Comparison of ENCODE assay signal across 9 cellular contexts in the genomic region with DNA sequence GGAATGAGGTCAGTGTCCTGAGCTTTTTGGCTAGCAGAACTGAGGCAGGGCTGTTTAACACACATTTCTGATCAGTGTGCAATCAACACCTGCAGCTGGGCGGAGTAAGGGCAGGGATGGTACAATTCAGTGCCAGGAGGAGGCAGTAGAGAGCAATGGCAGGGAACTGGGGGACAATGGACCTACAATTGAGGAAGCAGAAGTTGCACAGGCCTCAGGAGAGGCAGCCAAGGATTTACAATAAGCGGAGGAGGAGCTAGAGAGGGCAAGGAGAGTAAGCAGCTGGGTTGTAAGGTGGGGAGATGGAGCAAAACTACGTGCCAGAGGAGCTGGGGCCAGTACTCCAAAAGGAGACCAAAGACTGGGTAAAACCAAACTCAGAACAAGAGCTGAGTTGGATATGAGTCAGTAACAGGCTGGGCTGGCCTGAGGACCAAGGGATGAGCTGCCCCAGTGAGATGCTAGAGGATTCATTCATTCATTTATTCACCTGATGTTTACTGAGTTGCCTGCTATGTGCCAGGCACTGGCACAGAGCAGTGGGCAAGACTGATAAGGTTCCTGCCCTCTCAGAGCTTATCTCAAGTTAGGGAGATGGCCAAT. TPM values are rescaled to one million over a fixed set of nuclear protein-coding genes. Genes with fewer than 3 reads are reported as not detected.
A peak's percentile ranks its signal among the peaks of the same experiment; 100 is the strongest.
DNase-seq lines count a peak whose midpoint lies in the region; ATAC-seq and TF ChIP-seq lines count a peak whose summit lies in the region.
"Had no signal": no experiment of that assay in that cellular context is flagged by ENCODE, and none has a peak within 500 bp of the region (broad histone marks: within the 10 kb centered on the region; RNA-seq: fewer than 3 reads in every experiment).

No MANE protein-coding gene starts in this region.

- no peak overlapping the region for H3K9ac ChIP-seq in Loucy (ENCODE audit: low read depth, low read length, poor library complexity, severe bottlenecking)

- no peaks in the 10 kb centered on the region for H3F3A ChIP-seq in Loucy (ENCODE audit: low read depth)

- H3K27me3 ChIP-seq in Loucy (ENCODE audit: insufficient read depth, low read length, poor library complexity, severe bottlenecking): no peaks in the 10 kb centered on the region

- H3K4me1 Mint-ChIP-seq in nephron progenitor cell: peaks cover 7% of the 10 kb centered on the region
- H3K4me1 Mint-ChIP-seq: brain had no signal

- H3K4me3 ChIP-seq in Loucy (ENCODE audit: low read length, poor library complexity, severe bottlenecking): no peak overlapping the region
- no peak overlapping the region for H3K4me3 ChIP-seq in epithelial cell of proximal tubule (ENCODE audit: low read depth, low read length)

- no peaks in the 10 kb centered on the region for H3K9me3 ChIP-seq in Loucy (ENCODE audit: insufficient read depth, low read depth, low read length)

- H3K79me2 ChIP-seq in Loucy (ENCODE audit: insufficient read depth, low read length): no peaks in the 10 kb centered on the region

- no peak overlapping the region for H3K4me2 ChIP-seq in Loucy (ENCODE audit: low read depth, low read length, poor library complexity, severe bottlenecking)

- DNase-seq in Right ventricle myocardium inferior (ENCODE audit: missing footprints) (no peak), cardiac septum (ENCODE audit: low spot score) (no peak), epithelial cell of proximal tubule (ENCODE audit: low read depth) (no peak), nephron progenitor cell (peak; percentile 53), NCI-H1436 (lab: John Stamatoyannopoulos, UW) (no peak), NCI-H187 treated with DMSO at 0.1 percent for 48 hours (lab: John Stamatoyannopoulos, UW) (no peak)
- peak; percentile 53 for DNase-seq in activated CD4-positive, alpha-beta T cell treated with anti-CD3 and anti-CD28 coated beads, Interleukin-2, amount 50 U/mL, for 1 hour

- H3K4me1 ChIP-seq in Loucy (ENCODE audit: insufficient read depth, low read length, poor library complexity, severe bottlenecking): peaks cover 6% of the 10 kb centered on the region

- TF ChIP-seq CTCF in Loucy (conservative IDR thresholded peaks at IDR 0.05; ENCODE audit: low read length) (peak; percentile 93), epithelial cell of proximal tubule (conservative IDR thresholded peaks at IDR 0.05; ENCODE audit: low read depth, low read length) (peak; percentile 77), nephron progenitor cell (IDR thresholded peaks at IDR 0.05) (peak; percentile 69)

- H3K36me3 Mint-ChIP-seq in nephron progenitor cell (ENCODE audit: low read depth): peaks cover 27% of the 10 kb centered on the region

- H3K36me3 ChIP-seq in Loucy (ENCODE audit: insufficient read depth, low read length): no peaks in the 10 kb centered on the region

- no peak overlapping the region for H2AFZ ChIP-seq in Loucy (ENCODE audit: low read length)

- no peaks in the 10 kb centered on the region for H3K9me2 ChIP-seq in Loucy (replicated peaks; ENCODE audit: low read depth, low read length)

- no peak overlapping the region for H3K27ac Mint-ChIP-seq in nephron progenitor cell

- ATAC-seq in Right ventricle myocardium inferior: peak; percentile 66

- no peaks in the 10 kb centered on the region for H4K20me1 ChIP-seq in Loucy (ENCODE audit: insufficient read depth, low read length, poor library complexity, severe bottlenecking)

- intact Hi-C loops in Right ventricle myocardium inferior (cut with DNase I) (loop anchor here (5.0 kb wide), 1 partner anchor 106 kb away; no protein-coding TSS in a partner anchor), cardiac septum (cut with DNase I) (loop anchor here (5.0 kb wide), 2 partner anchors 106 to 216 kb away; no protein-coding TSS in a partner anchor)

- no peaks in the 10 kb centered on the region for H3K27me3 Mint-ChIP-seq in nephron progenitor cell (ENCODE audit: low read depth, poor library complexity)
- H3K27me3 Mint-ChIP-seq: brain had no signal

- no peaks in the 10 kb centered on the region for H3K9me3 Mint-ChIP-seq in nephron progenitor cell

- no peak overlapping the region for H3K4me3 Mint-ChIP-seq in nephron progenitor cell
- H3K4me3 Mint-ChIP-seq: brain had no signal

RNA-seq across cellular contexts. Expression of gene GALE, which starts 10.4 kb away (rescaled TPM):
- total RNA-seq in Right ventricle myocardium inferior (7.8 TPM), cardiac septum (11.5 TPM), epithelial cell of proximal tubule (126 and 131 TPM in 2 replicates)

RNA-seq across cellular contexts. Expression of gene HMGCL, which starts 14.3 kb away (rescaled TPM):
- total RNA-seq in Right ventricle myocardium inferior (32.8 TPM), cardiac septum (27.9 TPM), epithelial cell of proximal tubule (22.1 and 38.5 TPM in 2 replicates)

RNA-seq across cellular contexts. Expression of gene LYPLA2, which starts 20.0 kb away (rescaled TPM):
- total RNA-seq in Right ventricle myocardium inferior (32.1 TPM), cardiac septum (27.2 TPM), epithelial cell of proximal tubule (129 and 160 TPM in 2 replicates)

RNA-seq across cellular contexts. Expression of gene PITHD1, which starts 32.7 kb away (rescaled TPM):
- 42.7 TPM for total RNA-seq in Right ventricle myocardium inferior
- total RNA-seq in cardiac septum: 33.7 TPM
- total RNA-seq in epithelial cell of proximal tubule: 39.0 and 47.0 TPM in 2 replicates

RNA-seq across cellular contexts. Expression of gene FUCA1, which starts 57.2 kb away (rescaled TPM):
- 12.2 TPM for total RNA-seq in Right ventricle myocardium inferior
- 13.3 TPM for total RNA-seq in cardiac septum
- 31.9 and 33.8 TPM in 2 replicates for total RNA-seq in epithelial cell of proximal tubule

Comparison
In these comparisons a context has a peak if more than half of its experiments do, and no peak if none do; other contexts are left out.
1. DNase-seq: peak in activated CD4-positive, alpha-beta T cell treated with anti-CD3 and anti-CD28 coated beads, Interleukin-2, amount 50 U/mL, for 1 hour (single experiment) and nephron progenitor cell (single experiment); none in Right ventricle myocardium inferior (single experiment), cardiac septum (single experiment), epithelial cell of proximal tubule (single experiment), NCI-H1436 (single experiment) and NCI-H187 treated with DMSO at 0.1 percent for 48 hours (single experiment).
2. RNA of gene GALE, which starts 10.4 kb away (total RNA-seq): 126 to 131 TPM in epithelial cell of proximal tubule; 11.5 TPM in cardiac septum (single experiment) and 7.8 TPM in Right ventricle myocardium inferior (single experiment); every median in the first group is over 10 times any median in the second.
3. Peak in every context shown above with its lines, with median percentiles within 50 percentile points of each other: CTCF ChIP-seq.